ENCODE assay signal across 18 cellular contexts in the genomic region with DNA sequence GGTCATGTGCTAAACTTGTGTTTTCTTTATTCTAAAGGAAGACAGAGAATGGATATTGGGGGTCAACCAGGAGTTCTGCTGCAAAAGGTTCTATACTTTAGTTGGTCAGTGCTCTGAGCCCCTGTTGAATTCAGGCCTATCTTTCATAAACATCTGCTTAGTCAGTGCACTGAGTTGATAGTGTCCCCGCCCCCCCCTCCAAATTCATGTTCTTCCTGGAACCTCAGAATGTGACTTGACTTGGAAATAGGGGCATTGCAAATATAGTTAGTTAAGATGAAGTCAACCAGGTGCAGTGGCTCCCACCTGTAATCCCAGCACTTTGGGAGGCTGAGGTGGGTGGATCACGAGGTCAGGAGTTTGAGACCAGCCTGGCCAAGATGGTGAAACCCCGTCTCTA. TPM values are rescaled to one million over a fixed set of nuclear protein-coding genes. Genes with fewer than 3 reads are reported as not detected.
DNase-seq lines count a peak whose midpoint lies in the region; ATAC-seq and TF ChIP-seq lines count a peak whose summit lies in the region.
"Had no signal": no experiment of that assay in that cellular context is flagged by ENCODE, and none has a peak within 500 bp of the region (broad histone marks: within the 10 kb centered on the region; RNA-seq: fewer than 3 reads in every experiment).

No MANE protein-coding gene starts in this region.

- TF ChIP-seq CTCF in HFFc6 (IDR thresholded peaks at IDR 0.05) (no peak), activated B cell treated with CpG ODN at 0.5 μM for 24 hours (IDR thresholded peaks at IDR 0.05) (no peak)

- no peaks in the 10 kb centered on the region for H3K27me3 Mint-ChIP-seq in T-helper 1 cell treated with Interleukin-12 subunit alpha and Interleukin-12 subunit beta and Interleukin-4 antibody, amounts not matched to agents 30 μg/mL and 1 μg/mL, for 36 hours (ENCODE audit: low read depth)
- H3K27me3 Mint-ChIP-seq in HFFc6 (ENCODE audit: insufficient read depth): no peaks in the 10 kb centered on the region; the same call in 1 of the 2 replicates
- H3K27me3 Mint-ChIP-seq in activated B cell treated with CpG ODN at 0.5 μM for 24 hours: no peaks in the 10 kb centered on the region
- H3K27me3 Mint-ChIP-seq in immature natural killer cell (ENCODE audit: low read depth in 3 of 3): peaks cover 0 to 10% (median 2%) of the 10 kb centered on the region in 3 donors
- H3K27me3 Mint-ChIP-seq: naive thymus-derived CD8-positive, alpha-beta T cell had no signal

- CTCF ChIA-PET in activated B cell treated with CpG ODN at 0.5 μM for 24 hours (lab: Charles Lee): no interaction called here

- no peak for ATAC-seq in activated B cell treated with CpG ODN at 0.5 μM for 24 hours (ENCODE audit: low read depth)
- ATAC-seq in HG02571 (IDR thresholded peaks at IDR 0.05; ENCODE audit: unreplicated experiment): no peak
- no peak for ATAC-seq in GM21423 (IDR thresholded peaks at IDR 0.05; ENCODE audit: unreplicated experiment)
- no peak for ATAC-seq in GM21528 (IDR thresholded peaks at IDR 0.05; ENCODE audit: low FRiP score, unreplicated experiment)
- ATAC-seq: heart right ventricle; naive thymus-derived CD8-positive, alpha-beta T cell had no signal

- POLR2A ChIA-PET in activated B cell treated with CpG ODN at 0.5 μM for 24 hours (lab: Charles Lee): interaction anchor here (0.8 kb wide), 1 partner anchor 23 kb away, joined by 5 read pairs; no protein-coding TSS in a partner anchor

- DNase-seq in T-helper 1 cell: no peak
- DNase-seq in HFFc6: no peak
- no peak for DNase-seq in activated B cell treated with CpG ODN at 0.5 μM for 24 hours
- DNase-seq in immature natural killer cell: no peak
- DNase-seq: C1 segment of cervical spinal cord; central memory CD4-positive, alpha-beta T cell; effector memory CD4-positive, alpha-beta T cell; HCEC 1CT; heart right ventricle; Kasumi-1; mammary epithelial cell; naive thymus-derived CD8-positive, alpha-beta T cell; NCI-H2171 treated with DMSO at 0.1 percent for 48 hours; posterior cingulate gyrus had no signal

- H3K27ac Mint-ChIP-seq in T-helper 1 cell treated with Interleukin-12 subunit alpha and Interleukin-12 subunit beta and Interleukin-4 antibody, amounts not matched to agents 30 μg/mL and 1 μg/mL, for 36 hours: peak overlapping the region; percentile 96
- H3K27ac Mint-ChIP-seq in HFFc6 (peak overlapping the region; percentile 62), activated B cell treated with CpG ODN at 0.5 μM for 24 hours (peak overlapping the region; percentile 53), immature natural killer cell (peak overlapping the region; percentile 91 to 99 (median 98))

- peaks cover 50% of the 10 kb centered on the region for H3K36me3 Mint-ChIP-seq in T-helper 1 cell treated with Interleukin-12 subunit alpha and Interleukin-12 subunit beta and Interleukin-4 antibody, amounts not matched to agents 30 μg/mL and 1 μg/mL, for 36 hours (ENCODE audit: low read depth)
- H3K36me3 Mint-ChIP-seq in HFFc6 (ENCODE audit: low read depth) (peaks cover 10% of the 10 kb centered on the region; the same call in 1 of the 2 replicates), activated B cell treated with CpG ODN at 0.5 μM for 24 hours (ENCODE audit: low read depth) (peaks cover 25% of the 10 kb centered on the region), immature natural killer cell (peaks cover 7 to 27% (median 22%) of the 10 kb centered on the region in 3 donors)

- no peak overlapping the region for H3K4me3 Mint-ChIP-seq in T-helper 1 cell treated with Interleukin-12 subunit alpha and Interleukin-12 subunit beta and Interleukin-4 antibody, amounts not matched to agents 30 μg/mL and 1 μg/mL, for 36 hours
- H3K4me3 Mint-ChIP-seq in HFFc6 (no peak overlapping the region), activated B cell treated with CpG ODN at 0.5 μM for 24 hours (no peak overlapping the region), immature natural killer cell (peak overlapping the region in 4 of 5 donors; percentile 30 to 99 (median 57))

- intact Hi-C loops in activated B cell treated with CpG ODN at 0.5 μM for 24 hours (cut with micrococcal nuclease): no loop called here

- no peaks in the 10 kb centered on the region for H3K9me3 Mint-ChIP-seq in T-helper 1 cell treated with Interleukin-12 subunit alpha and Interleukin-12 subunit beta and Interleukin-4 antibody, amounts not matched to agents 30 μg/mL and 1 μg/mL, for 36 hours
- peaks cover 19% of the 10 kb centered on the region for H3K9me3 Mint-ChIP-seq in HFFc6
- no peaks in the 10 kb centered on the region for H3K9me3 Mint-ChIP-seq in activated B cell treated with CpG ODN at 0.5 μM for 24 hours
- no peaks in the 10 kb centered on the region for H3K9me3 Mint-ChIP-seq in immature natural killer cell
- H3K9me3 Mint-ChIP-seq: naive thymus-derived CD8-positive, alpha-beta T cell had no signal

- peaks cover 77% of the 10 kb centered on the region for H3K4me1 Mint-ChIP-seq in T-helper 1 cell treated with Interleukin-12 subunit alpha and Interleukin-12 subunit beta and Interleukin-4 antibody, amounts not matched to agents 30 μg/mL and 1 μg/mL, for 36 hours (ENCODE audit: low read depth)
- H3K4me1 Mint-ChIP-seq in HFFc6 (ENCODE audit: low read depth) (peaks cover 45% of the 10 kb centered on the region), activated B cell treated with CpG ODN at 0.5 μM for 24 hours (peaks cover 92% of the 10 kb centered on the region), immature natural killer cell (peaks cover 88 to 93% of the 10 kb centered on the region in 2 donors)

RNA-seq across cellular contexts. Expression of a gene that starts 23.3 kb away (rescaled TPM):
- 1 to 10 TPM; 2.4 to 4.3 (median 3.8) TPM for total RNA-seq in HFFc6 (2021; fragmentation: NEBNext Ultra II Directional; extraction: Animal tissue kit (Norgen Biotek cat#: 25700))
- total RNA-seq in activated B cell treated with CpG ODN at 0.5 μM for 24 hours: 40.1 and 40.6 TPM in 2 replicates
- polyA plus RNA-seq in immature natural killer cell: 10 to 100 TPM; 42.5 to 90.1 (median 78.4) TPM

Comparison
In these comparisons a context has a peak if more than half of its experiments do, and no peak if none do; other contexts are left out.
1. H3K4me3 Mint-ChIP-seq: peak in immature natural killer cell (4 of 5); none in T-helper 1 cell treated with Interleukin-12 subunit alpha and Interleukin-12 subunit beta and Interleukin-4 antibody, amounts not matched to agents 30 μg/mL and 1 μg/mL, for 36 hours (single experiment), HFFc6 (single experiment) and activated B cell treated with CpG ODN at 0.5 μM for 24 hours (single experiment).
2. Peak in every context shown above with its lines, with median percentiles within 50 percentile points of each other: H3K27ac Mint-ChIP-seq.